Comparison of ENCODE assay signal across 8 cellular contexts in the genomic region with DNA sequence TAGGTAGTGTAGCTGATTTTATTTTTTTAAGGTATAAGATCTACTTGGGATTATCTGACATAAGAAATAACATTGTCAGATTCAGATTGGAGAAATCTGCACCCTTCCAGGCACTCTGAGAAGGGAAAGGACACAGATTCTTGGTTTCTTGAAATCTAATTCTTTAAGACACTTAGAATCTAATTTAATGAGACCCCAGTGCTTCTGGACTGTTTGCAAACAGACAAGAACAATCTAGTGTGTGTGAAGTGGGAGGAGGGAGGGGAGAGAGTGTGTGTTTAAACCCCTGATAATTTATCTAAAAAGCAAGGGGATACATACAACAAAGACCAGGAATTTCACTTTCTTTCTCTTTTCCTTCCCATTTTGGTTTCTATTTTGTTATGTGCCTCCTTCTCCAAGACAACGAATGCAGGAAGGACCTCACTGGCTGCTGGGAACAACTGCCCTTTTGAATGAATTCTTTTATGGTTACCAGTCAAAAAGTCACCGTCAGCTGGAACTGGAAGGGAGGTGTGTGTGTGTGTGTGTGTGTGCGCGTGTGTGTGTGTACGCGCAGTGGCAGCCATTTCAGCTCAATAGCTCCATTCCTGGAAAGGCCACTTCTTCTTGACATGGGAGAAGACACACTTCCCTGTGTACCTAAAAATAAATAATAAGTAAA.
DNase-seq lines count a peak whose midpoint lies in the region; ATAC-seq lines count a peak whose summit lies in the region.

No MANE protein-coding gene starts in this region.

- H3K9me3 Mint-ChIP-seq in activated naive CD8-positive, alpha-beta T cell treated with anti-CD3 and anti-CD28 coated beads for 36 hours, result no peaks in the 10 kb centered on the region

- H3K4me3 ChIP-seq in iPS-20b (ENCODE audit: low read length), result peak overlapping the region; percentile 57

- peak overlapping the region; percentile 69; the same call in 1 of the 2 replicates for H3K9ac ChIP-seq in iPS-20b (ENCODE audit: low read depth, low read length)

- H3K4me1 ChIP-seq in iPS-20b (ENCODE audit: insufficient read depth, low read length), result peaks cover 37% of the 10 kb centered on the region; the same call in 1 of the 2 replicates

- no peaks in the 10 kb centered on the region for H3K9me3 ChIP-seq in iPS-20b (ENCODE audit: insufficient read depth, low read depth, low read length)

- no peak overlapping the region for H3K27ac Mint-ChIP-seq in activated naive CD8-positive, alpha-beta T cell treated with anti-CD3 and anti-CD28 coated beads for 36 hours

- no peaks in the 10 kb centered on the region for H3K36me3 ChIP-seq in iPS-20b (ENCODE audit: insufficient read depth, low read depth, low read length)

- no peak for ATAC-seq in GM21529 (IDR thresholded peaks at IDR 0.05; ENCODE audit: unreplicated experiment)

- H3K4me3 Mint-ChIP-seq in activated naive CD8-positive, alpha-beta T cell treated with anti-CD3 and anti-CD28 coated beads for 36 hours, result peak overlapping the region; percentile 12

- DNase-seq in NCI-H526 (lab: John Stamatoyannopoulos, UW) (peak; percentile 31 to 34), NCI-H526 treated with DMSO at 0.1 percent for 48 hours (lab: John Stamatoyannopoulos, UW) (no peak), NCI-H774 (lab: John Stamatoyannopoulos, UW) (no peak), NCI-H1436 treated with DMSO at 0.1 percent for 48 hours (lab: John Stamatoyannopoulos, UW) (no peak)
- no peak for DNase-seq in activated naive CD8-positive, alpha-beta T cell treated with anti-CD3 and anti-CD28 coated beads for 36 hours

- H3K36me3 Mint-ChIP-seq in activated naive CD8-positive, alpha-beta T cell treated with anti-CD3 and anti-CD28 coated beads for 36 hours, result no peaks in the 10 kb centered on the region

- no peaks in the 10 kb centered on the region for H3K27me3 Mint-ChIP-seq in activated naive CD8-positive, alpha-beta T cell treated with anti-CD3 and anti-CD28 coated beads for 36 hours

- H3K27ac ChIP-seq in iPS-20b (ENCODE audit: low read length) (peak overlapping the region; percentile 74), temporal lobe (ENCODE audit: low read depth, low read length) (peak overlapping the region; percentile 60)

- peaks cover 39% of the 10 kb centered on the region for H3K4me1 Mint-ChIP-seq in activated naive CD8-positive, alpha-beta T cell treated with anti-CD3 and anti-CD28 coated beads for 36 hours

- no peaks in the 10 kb centered on the region for H3K27me3 ChIP-seq in iPS-20b (ENCODE audit: insufficient read depth, low read length)

Comparison
In these comparisons a context has a peak if more than half of its experiments do, and no peak if none do; other contexts are left out.
1. DNase-seq: peak in NCI-H526 (2 of 2); none in NCI-H526 treated with DMSO at 0.1 percent for 48 hours (single experiment), activated naive CD8-positive, alpha-beta T cell treated with anti-CD3 and anti-CD28 coated beads for 36 hours (single experiment), NCI-H774 (single experiment) and NCI-H1436 treated with DMSO at 0.1 percent for 48 hours (single experiment).